8 cellular contexts compared by ENCODE assay signal in the genomic region with DNA sequence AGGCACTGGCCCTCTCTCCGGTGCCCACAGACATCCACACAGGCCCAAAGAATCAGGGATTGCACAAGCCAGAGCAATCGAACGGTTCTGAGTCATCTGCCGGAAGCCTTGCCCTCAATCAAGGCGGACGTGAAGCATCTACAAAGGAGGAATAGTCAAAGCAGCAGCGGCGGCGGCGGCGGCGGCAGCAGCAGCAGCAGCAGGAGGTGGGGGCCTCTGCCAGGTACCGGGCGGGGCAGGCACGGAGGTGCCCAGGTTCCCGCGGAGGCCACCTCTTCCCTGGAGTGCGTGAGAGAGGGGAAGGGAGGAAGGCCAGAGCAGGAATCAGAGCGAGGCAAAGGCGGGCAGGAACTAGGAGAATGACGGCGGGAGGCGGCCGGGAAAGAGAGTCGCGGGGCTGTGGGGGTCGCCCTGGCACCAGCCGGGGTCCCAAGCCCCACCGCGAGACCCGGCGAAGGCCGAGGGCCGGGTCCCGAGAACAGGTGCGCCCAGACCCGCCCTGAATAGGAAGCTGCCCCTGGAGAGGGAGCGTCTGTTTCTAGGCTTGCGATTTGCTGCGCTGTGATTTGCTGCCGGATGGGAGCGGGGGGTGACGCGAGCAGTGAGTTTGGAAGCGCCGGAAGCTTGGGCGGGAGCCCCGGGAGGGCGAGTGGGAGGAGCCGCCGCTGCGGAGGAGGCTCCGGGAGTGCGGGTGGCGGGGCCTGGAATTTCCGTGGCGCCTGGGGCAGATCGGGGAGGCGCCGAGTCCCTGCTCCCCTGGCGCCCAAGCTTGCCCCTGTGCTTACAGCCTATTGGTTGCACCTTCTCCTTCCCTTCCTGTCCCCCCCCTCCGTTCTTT. TPM values are rescaled to one million over a fixed set of nuclear protein-coding genes. Genes with fewer than 3 reads are reported as not detected.
DNase-seq lines count a peak whose midpoint lies in the region; ATAC-seq and TF ChIP-seq lines count a peak whose summit lies in the region.

A gene with protein sequence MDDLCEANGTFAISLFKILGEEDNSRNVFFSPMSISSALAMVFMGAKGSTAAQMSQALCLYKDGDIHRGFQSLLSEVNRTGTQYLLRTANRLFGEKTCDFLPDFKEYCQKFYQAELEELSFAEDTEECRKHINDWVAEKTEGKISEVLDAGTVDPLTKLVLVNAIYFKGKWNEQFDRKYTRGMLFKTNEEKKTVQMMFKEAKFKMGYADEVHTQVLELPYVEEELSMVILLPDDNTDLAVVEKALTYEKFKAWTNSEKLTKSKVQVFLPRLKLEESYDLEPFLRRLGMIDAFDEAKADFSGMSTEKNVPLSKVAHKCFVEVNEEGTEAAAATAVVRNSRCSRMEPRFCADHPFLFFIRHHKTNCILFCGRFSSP (plus strand): TSS at position 117 of the 838 bp plus-strand sequence. CDS start 8,228 bp downstream, outside the sequence.

- H3K36me3 ChIP-seq in HUES6 (ENCODE audit: control insufficient read depth, insufficient read depth, low read length), result no peaks in the 10 kb centered on the region
- H3K36me3 ChIP-seq in OCI-LY3 (replicated peaks; ENCODE audit: low read depth, low read length), result no peaks in the 10 kb centered on the region
- H3K36me3 ChIP-seq in esophagus muscularis mucosa, result no peaks in the 10 kb centered on the region
- no peaks in the 10 kb centered on the region for H3K36me3 ChIP-seq in muscle layer of duodenum (ENCODE audit: control insufficient read depth in 1 of 2, insufficient read depth in 2 of 2, low read length in 2 of 2)

- no peak for TF ChIP-seq EP300 in esophagus muscularis mucosa (IDR thresholded peaks at IDR 0.05)

- H3K27ac ChIP-seq in HUES6 (ENCODE audit: low read depth, low read length), result peak within 1 kb of the TSS; percentile 88
- H3K27ac ChIP-seq in OCI-LY3 (ENCODE audit: low read length), result peak within 1 kb of the TSS; percentile 60
- peak within 1 kb of the TSS; percentile 89 to 97 (median 93) for H3K27ac ChIP-seq in esophagus muscularis mucosa (replicated peaks in 1 of 4)
- peak within 1 kb of the TSS; percentile 78 for H3K27ac ChIP-seq in muscle layer of duodenum (ENCODE audit: low read length)

- peak; percentile 99 for DNase-seq in COR-L47 (lab: John Stamatoyannopoulos, UW)
- peak; percentile 81 to 85 for DNase-seq in activated T-cell treated with anti-CD3 and anti-CD28 coated beads, Interleukin-2, amount 50 U/mL, for 48 hours
- DNase-seq in esophagus muscularis mucosa (ENCODE audit: extremely low spot score), result peak; percentile 98
- peak; percentile 57 for DNase-seq in stimulated activated CD8-positive, alpha-beta memory T cell treated with anti-CD3 and anti-CD28 coated beads, Interleukin-7, amount 100 ng/mL, for 24 hours (ENCODE audit: low read depth)

- H3K9ac ChIP-seq in HUES6 (ENCODE audit: low read length) (peak within 1 kb of the TSS; percentile 84), OCI-LY3 (ENCODE audit: low read length) (peak within 1 kb of the TSS; percentile 83)

- intact Hi-C loops in esophagus muscularis mucosa (cut with DNase I), result loop anchor here (10.0 kb wide), 1 partner anchor 1445 kb away; a partner anchor contains a TSS

- H3K4me3 ChIP-seq in HUES6 (ENCODE audit: low read depth, low read length), result peak within 1 kb of the TSS; percentile 84
- H3K4me3 ChIP-seq in OCI-LY3 (ENCODE audit: low read length), result peak within 1 kb of the TSS; percentile 80
- peak within 1 kb of the TSS; percentile 65 to 81 (median 76) for H3K4me3 ChIP-seq in esophagus muscularis mucosa
- peak within 1 kb of the TSS; percentile 60 to 67 for H3K4me3 ChIP-seq in muscle layer of duodenum (ENCODE audit: low read depth in 1 of 2, low read length in 2 of 2)

- H3K27me3 ChIP-seq in HUES6 (ENCODE audit: control insufficient read depth, insufficient read depth, low read length), result peaks cover 55% of the 10 kb centered on the region
- H3K27me3 ChIP-seq in OCI-LY3 (ENCODE audit: low read depth, low read length), result peaks cover 14% of the 10 kb centered on the region
- H3K27me3 ChIP-seq in esophagus muscularis mucosa, result no peaks in the 10 kb centered on the region
- no peaks in the 10 kb centered on the region for H3K27me3 ChIP-seq in muscle layer of duodenum (ENCODE audit: low read depth, low read length)

- peak within 1 kb of the TSS; percentile 88 for H3K4me2 ChIP-seq in OCI-LY3 (ENCODE audit: low read length)

- WGBS in esophagus muscularis mucosa, result 2% methylated on average over 26 of the region's 62 CpGs

- H4K20me1 ChIP-seq in OCI-LY3 (ENCODE audit: insufficient read depth, low read length), result no peaks in the 10 kb centered on the region

- peak; percentile 40 for TF ChIP-seq POLR2A in esophagus muscularis mucosa (IDR thresholded peaks at IDR 0.05; ENCODE audit: low read depth)

- H2AFZ ChIP-seq in OCI-LY3 (ENCODE audit: low read depth, low read length), result peak within 1 kb of the TSS; percentile 89

- H3K4me1 ChIP-seq in HUES6 (ENCODE audit: control insufficient read depth, insufficient read depth, low read length) (peaks cover 15% of the 10 kb centered on the region), OCI-LY3 (ENCODE audit: low read length) (peaks cover 40% of the 10 kb centered on the region), esophagus muscularis mucosa (peaks cover 5 to 17% (median 15%) of the 10 kb centered on the region in 4 donors), muscle layer of duodenum (ENCODE audit: control insufficient read depth in 1 of 2, insufficient read depth in 2 of 2, low read length in 2 of 2) (peaks cover 4 to 8% of the 10 kb centered on the region in 2 donors)

- H3K79me2 ChIP-seq in OCI-LY3 (ENCODE audit: low read length), result peaks cover 11% of the 10 kb centered on the region; the same call in 1 of the 2 replicates

- ATAC-seq in GM21423 (IDR thresholded peaks at IDR 0.05; ENCODE audit: unreplicated experiment), result peak; percentile 90

- no peaks in the 10 kb centered on the region for H3K9me3 ChIP-seq in HUES6 (ENCODE audit: control insufficient read depth, insufficient read depth, low read depth, low read length)
- no peaks in the 10 kb centered on the region for H3K9me3 ChIP-seq in OCI-LY3 (ENCODE audit: insufficient read depth, low read length)
- H3K9me3 ChIP-seq in esophagus muscularis mucosa, result no peaks in the 10 kb centered on the region
- no peaks in the 10 kb centered on the region for H3K9me3 ChIP-seq in muscle layer of duodenum (ENCODE audit: control insufficient read depth in 1 of 2, low read length in 2 of 2)

- TF ChIP-seq CTCF in OCI-LY3 (IDR thresholded peaks at IDR 0.05; ENCODE audit: low read depth, low read length) (no peak), esophagus muscularis mucosa (IDR thresholded peaks at IDR 0.05) (no peak)

RNA-seq across cellular contexts. Expression of the gene that starts here (rescaled TPM):
- 10 to 100 TPM in 2 of 4 donors, 1 to 10 TPM in 2; 6.2 to 18.4 (median 11.1) TPM for total RNA-seq in esophagus muscularis mucosa

Comparison
In these comparisons a context has a peak if more than half of its experiments do, and no peak if none do; other contexts are left out.
1. Peak in every context shown above with its lines: DNase-seq, ATAC-seq, H3K4me3 ChIP-seq and H3K27ac ChIP-seq.